ENCODE assay signal across 17 cellular contexts in the genomic region with DNA sequence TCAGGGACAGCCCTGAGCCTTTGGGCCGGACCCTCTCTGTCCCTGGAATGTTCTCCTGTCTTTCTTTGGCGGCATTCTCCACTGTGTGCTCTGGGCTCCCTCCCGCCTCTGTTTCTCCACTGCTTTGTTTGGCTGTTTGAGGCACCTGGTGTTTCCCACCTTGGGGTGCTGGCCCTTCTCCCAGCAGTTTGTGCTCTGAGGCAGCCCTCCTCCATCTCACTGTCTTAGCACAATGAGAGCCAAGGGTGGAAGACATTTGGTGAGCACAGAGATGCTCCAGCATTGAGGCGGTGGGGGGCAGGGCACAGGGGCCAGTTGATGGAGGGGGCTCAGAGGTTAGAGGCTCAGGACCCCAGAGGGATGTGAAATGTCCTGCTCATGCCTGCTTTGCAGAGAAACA. TPM values are rescaled to one million over a fixed set of nuclear protein-coding genes. Genes with fewer than 3 reads are reported as not detected.
DNase-seq lines count a peak whose midpoint lies in the region; ATAC-seq, FAIRE-seq and TF ChIP-seq lines count a peak whose summit lies in the region.
"Had no signal": no experiment of that assay in that cellular context is flagged by ENCODE, and none has a peak within 500 bp of the region (broad histone marks: within the 10 kb centered on the region; RNA-seq: fewer than 3 reads in every experiment).

No MANE protein-coding gene starts in this region.

- H3K4me1 Mint-ChIP-seq in MCF 10A (ENCODE audit: insufficient read depth, unreplicated experiment) = no peaks in the 10 kb centered on the region

- H3K4me1 ChIP-seq in mammary epithelial cell (ENCODE audit: insufficient read depth, low read length) (peaks cover 20% of the 10 kb centered on the region), H1 (replicated peaks in 1 of 4; ENCODE audit: control insufficient read depth in 3 of 4, insufficient read depth in 4 of 4, low read length in 3 of 4) (peaks cover 0 to 12% (median 5%) of the 10 kb centered on the region in 4 experiments), aorta (ENCODE audit: control insufficient read depth in 1 of 2, insufficient read depth in 2 of 2, low read length in 2 of 2) (no peaks in the 10 kb centered on the region)
- H3K4me1 ChIP-seq: A549 had no signal

- H3K4me3 Mint-ChIP-seq in MCF 10A (ENCODE audit: unreplicated experiment) = no peak overlapping the region
- H3K4me3 Mint-ChIP-seq: CD4-positive, alpha-beta T cell had no signal

- no peak overlapping the region for H2AK5ac ChIP-seq in H1 (ENCODE audit: low read depth, low read length)

- no peak overlapping the region for H3K27ac Mint-ChIP-seq in MCF 10A (ENCODE audit: low read depth, unreplicated experiment)
- H3K27ac Mint-ChIP-seq: CD4-positive, alpha-beta T cell had no signal

- H4K8ac ChIP-seq in H1 (ENCODE audit: extremely low read depth, insufficient read depth, low read length) = no peak overlapping the region

- no peak overlapping the region for H2BK20ac ChIP-seq in H1 (ENCODE audit: low read length)

- H3K4me3 ChIP-seq in mammary epithelial cell (replicated peaks in 1 of 3; ENCODE audit: insufficient read depth in 1 of 3, low read depth in 2 of 3, low read length in 3 of 3) = no peak overlapping the region
- no peak overlapping the region for H3K4me3 ChIP-seq in H1 (ENCODE audit: extremely low read depth in 1 of 4, insufficient read depth in 2 of 4, low read depth in 3 of 4, low read length in 4 of 4)
- no peak overlapping the region for H3K4me3 ChIP-seq in aorta (ENCODE audit: low read length in 2 of 2)
- H3K4me3 ChIP-seq: A549, GM12878 had no signal

- H4K20me1 ChIP-seq in mammary epithelial cell (ENCODE audit: insufficient read depth, low read length) (no peaks in the 10 kb centered on the region), H1 (replicated peaks in 1 of 2; ENCODE audit: control insufficient read depth in 1 of 2, insufficient read depth in 2 of 2, low read length in 2 of 2) (no peaks in the 10 kb centered on the region)

- POLR2A ChIA-PET in MCF 10A (lab: Yijun Ruan, JAX) = no interaction called here
- POLR2A ChIA-PET in H1 (lab: Charles Lee; ENCODE audit: partially characterized antibody) = no interaction called here

- no peak for TF ChIP-seq EP300 in H1 (IDR thresholded peaks at IDR 0.05; ENCODE audit: borderline replicate concordance in 1 of 2, low read depth in 2 of 2, low read length in 2 of 2)

- H2AFZ ChIP-seq in mammary epithelial cell (ENCODE audit: low read depth, low read length) = peak overlapping the region; percentile 90
- H2AFZ ChIP-seq in H1 (ENCODE audit: low read length) = no peak overlapping the region

- H3K27ac ChIP-seq in mammary epithelial cell (ENCODE audit: insufficient read depth, low read depth, low read length) (no peak overlapping the region), H1 (ENCODE audit: low read depth, low read length) (no peak overlapping the region), aorta (ENCODE audit: low read depth in 1 of 2, low read length in 2 of 2) (no peak overlapping the region)
- H3K27ac ChIP-seq: 22Rv1, A549, C4-2B had no signal

- H3K79me2 ChIP-seq in mammary epithelial cell (ENCODE audit: insufficient read depth, low read length) (no peaks in the 10 kb centered on the region), H1 (ENCODE audit: control insufficient read depth in 1 of 2, insufficient read depth in 2 of 2, low read length in 2 of 2) (no peaks in the 10 kb centered on the region)

- H3K27me3 ChIP-seq in mammary epithelial cell (ENCODE audit: insufficient read depth, low read length) = no peaks in the 10 kb centered on the region
- peaks cover 0 to 4% (median 0%) of the 10 kb centered on the region in 4 experiments; a peak in 3 of 7 replicates for H3K27me3 ChIP-seq in H1 (replicated peaks in 1 of 4; ENCODE audit: control insufficient read depth in 3 of 4, extremely low read depth in 1 of 4, insufficient read depth in 3 of 4, low read length in 3 of 4)
- no peaks in the 10 kb centered on the region for H3K27me3 ChIP-seq in aorta (ENCODE audit: control insufficient read depth in 1 of 2, insufficient read depth in 2 of 2, low read length in 1 of 2)

- no peak overlapping the region for H3K23ac ChIP-seq in H1 (ENCODE audit: insufficient read length)

- H2BK12ac ChIP-seq in H1 (ENCODE audit: low read depth, low read length) = no peak overlapping the region

- no peak overlapping the region for H3K18ac ChIP-seq in H1 (ENCODE audit: extremely low read depth, low read length)

- no peaks in the 10 kb centered on the region for H3K23me2 ChIP-seq in H1 (ENCODE audit: low read depth, low read length)

- H3K27me3 Mint-ChIP-seq in MCF 10A (ENCODE audit: insufficient read depth, unreplicated experiment) = no peaks in the 10 kb centered on the region

- no peak overlapping the region for H2BK120ac ChIP-seq in H1 (replicated peaks; ENCODE audit: low read depth, low read length)

- no peak overlapping the region for H3K14ac ChIP-seq in H1 (ENCODE audit: insufficient read length)

- H3K4me2 ChIP-seq in mammary epithelial cell (ENCODE audit: insufficient read depth, low read depth, low read length) (no peak overlapping the region), H1 (ENCODE audit: insufficient read depth in 1 of 2, low read depth in 2 of 2, low read length in 2 of 2) (no peak overlapping the region)
- H3K4me2 ChIP-seq: A549 had no signal

- no peak for FAIRE-seq in H1 (lab: Jason Lieb, UNC)
- no peak for FAIRE-seq in frontal cortex (lab: Jason Lieb, UNC)
- FAIRE-seq: A549, GM12878 had no signal

- no peak for TF ChIP-seq CTCF in mammary epithelial cell (conservative IDR thresholded peaks at IDR 0.05 in 1 of 2, IDR thresholded peaks at IDR 0.05 in 1 of 2; ENCODE audit: extremely low read depth in 1 of 2, insufficient read depth in 1 of 2, low read depth in 1 of 2, low read length in 2 of 2)
- no peak for TF ChIP-seq CTCF in MCF 10A (IDR thresholded peaks at IDR 0.05; ENCODE audit: unreplicated experiment)
- no peak for TF ChIP-seq CTCF in H1 (IDR thresholded peaks at IDR 0.05; ENCODE audit: control extremely low read depth in 1 of 3, insufficient read depth in 1 of 3, low read depth in 1 of 3, low read length in 3 of 3)

- no peak overlapping the region for H3K4ac ChIP-seq in H1 (replicated peaks; ENCODE audit: insufficient read length, low read depth, low read length)

- H3K9ac ChIP-seq in mammary epithelial cell (ENCODE audit: insufficient read depth, low read length) = no peak overlapping the region
- no peak overlapping the region for H3K9ac ChIP-seq in H1 (replicated peaks in 1 of 4; ENCODE audit: extremely low read depth in 1 of 4, low read depth in 3 of 4, low read length in 3 of 4)

- CTCF ChIA-PET in mammary epithelial cell (lab: Charles Lee; ENCODE audit: low non-redundant PET) (no interaction called here), MCF 10A (lab: Yijun Ruan, JAX) (interaction anchor here (0.5 to 15.3 kb wide), 2 partner anchors 139 to 147 kb away, joined by 3 to 333 read pairs; no protein-coding TSS in a partner anchor), H1 (lab: Charles Lee; ENCODE audit: partially characterized antibody) (interaction anchor here (0.9 to 15.0 kb wide), 9 partner anchors 10 to 172 kb away, joined by 3 to 352 read pairs (median 4); no protein-coding TSS in a partner anchor)

- TF ChIP-seq RAD21 in H1 (IDR thresholded peaks at IDR 0.05 in 1 of 2, conservative IDR thresholded peaks at IDR 0.05 in 1 of 2; ENCODE audit: low read depth in 2 of 2, low read length in 2 of 2) = no peak

- no peaks in the 10 kb centered on the region for H3K36me3 ChIP-seq in mammary epithelial cell (ENCODE audit: insufficient read depth, low read length)
- H3K36me3 ChIP-seq in H1 (ENCODE audit: control insufficient read depth in 2 of 4, insufficient read depth in 4 of 4, low read length in 3 of 4) = no peaks in the 10 kb centered on the region
- no peaks in the 10 kb centered on the region for H3K36me3 ChIP-seq in aorta (ENCODE audit: control insufficient read depth in 1 of 2, insufficient read depth in 2 of 2, low read length in 1 of 2)

- 76% methylated on average over 3 of the region's 4 CpGs for WGBS in mammary epithelial cell (ENCODE audit: low coverage, missing lambda C conversion rate)
- 93% methylated on average over 4 of the region's 4 CpGs; no CpG with 5 or more reads in 1 of the 2 experiments for WGBS in H1 (ENCODE audit: extremely low coverage in 1 of 2, insufficient coverage in 1 of 2, insufficient read length in 1 of 2, insufficient replicate concordance in 2 of 2, low coverage in 1 of 2, low lambda C conversion rate in 2 of 2, missing lambda C conversion rate in 1 of 2), 2 experiments
- WGBS in aorta, 2 donors = 67 to 72% methylated on average over 4 of the region's 4 CpGs

- dilution Hi-C loops in mammary epithelial cell (cut with HindIII; ENCODE audit: low sequenced_read_pairs) = no loop called here

- H4K5ac ChIP-seq in H1 (ENCODE audit: insufficient read length, low read depth, low read length) = no peak overlapping the region

- TF ChIP-seq POLR2A in H1 (IDR thresholded peaks at IDR 0.05; ENCODE audit: control extremely low read depth in 1 of 2, low read depth in 2 of 2, low read length in 2 of 2) = no peak

- BruUV-seq in mammary epithelial cell (replicated peaks; lab: Mats Ljungman, UMichigan) (no TSS peak), MCF 10A (replicated peaks; lab: Mats Ljungman, UMichigan) (no TSS peak)

- no peak overlapping the region for H2BK5ac ChIP-seq in H1 (ENCODE audit: low read depth, low read length)

- intact Hi-C loops in mammary epithelial cell (cut with micrococcal nuclease) (no loop called here), MCF 10A (cut with micrococcal nuclease) (no loop called here), posterior vena cava (cut with DNase I) (no loop called here), aorta (cut with DNase I) (no loop called here)

- peaks cover 4% of the 10 kb centered on the region for H3K36me3 Mint-ChIP-seq in MCF 10A (ENCODE audit: insufficient read depth, unreplicated experiment)

- ATAC-seq in aorta (ENCODE audit: low FRiP score) = no peak
- ATAC-seq: GM12878 had no signal

- no peak overlapping the region for H3K56ac ChIP-seq in H1 (replicated peaks; ENCODE audit: insufficient read length, low read depth, low read length)

- no peak overlapping the region for H4K91ac ChIP-seq in H1 (replicated peaks; ENCODE audit: insufficient read length, low read length)

- no peaks in the 10 kb centered on the region for H3K9me3 Mint-ChIP-seq in MCF 10A (ENCODE audit: unreplicated experiment)
- H3K9me3 Mint-ChIP-seq: CD4-positive, alpha-beta T cell had no signal

- no peaks in the 10 kb centered on the region for H3K79me1 ChIP-seq in H1 (ENCODE audit: low read depth, low read length)

- 0 out of 2 replicates have a peak overlapping the region, but pooled peaks have one; percentile 77 for H2BK15ac ChIP-seq in H1 (ENCODE audit: low read length)

- no peak for DNase-seq in mammary epithelial cell
- DNase-seq in MCF 10A (ENCODE audit: unreplicated experiment) = no peak
- DNase-seq in H1 (ENCODE audit: low read depth in 1 of 2, low spot score in 2 of 2) = no peak
- peak; percentile 66 for DNase-seq in posterior vena cava (ENCODE audit: low spot score)
- DNase-seq in frontal cortex (ENCODE audit: low spot score in 2 of 2) = no peak
- DNase-seq in NCI-H69 (lab: John Stamatoyannopoulos, UW) = no peak
- no peak for DNase-seq in aorta
- DNase-seq: AML-193; Calu3; CD4-positive, alpha-beta T cell; DMS79 treated with DMSO at 0.1 percent for 48 hours; HCEC 1CT; IMR-90 had no signal

- no peaks in the 10 kb centered on the region for H3K9me3 ChIP-seq in mammary epithelial cell (replicated peaks; ENCODE audit: insufficient read depth, low read length)
- H3K9me3 ChIP-seq in H1 (ENCODE audit: insufficient read depth in 2 of 2, low read depth in 1 of 2, low read length in 1 of 2) = 0 out of 4 replicates have a peak, but pooled peaks cover 0 to 3% of the 10 kb centered on the region in 2 experiments
- H3K9me3 ChIP-seq in aorta (ENCODE audit: control insufficient read depth, low read length) = no peaks in the 10 kb centered on the region

- in situ Hi-C loops in mammary epithelial cell (cut with MboI; ENCODE audit: low sequenced_read_pairs in 2 of 2) = no loop called here

RNA-seq across cellular contexts. Expression of a gene that starts 54.3 kb away (rescaled TPM):
- total RNA-seq in mammary epithelial cell (under 1 TPM; 0.33 to 0.71 TPM), MCF 10A (2022) (0.29 and 0.70 TPM in 2 replicates), posterior vena cava (under 1 TPM; 0.09 to 0.10 TPM), frontal cortex (4.5 TPM), aorta (under 1 TPM; 0.13 to 0.15 TPM)
- polyA plus RNA-seq in mammary epithelial cell (1.1 TPM), H1 (2011; rRNA removed) (0.42 and 0.61 TPM in 2 replicates), aorta (not detected)
- 0.67 TPM for polyA minus RNA-seq in mammary epithelial cell
- total RNA-seq in H1 (2021; fragmentation: NEBNext Ultra II Directional; extraction: Animal tissue kit (Norgen Biotek cat#: 25700)) = 0.34 and 0.67 TPM in 2 replicates
- 0.40 TPM for polyA plus RNA-seq in H1 (2011; cell fraction: cytosol; rRNA removed)
- 1.1 TPM for polyA plus RNA-seq in H1 (2011; cell fraction: nucleus; rRNA removed)
- 0.46 to 1.0 TPM (median 0.54 TPM) in 4 replicates for polyA plus RNA-seq in H1 (2012, experiment 1 of 2)
- polyA plus RNA-seq in H1 (2012, experiment 2 of 2) = 0.10 TPM
- 0.12 TPM for polyA plus RNA-seq in H1 (2013, experiment 1 of 2)
- polyA plus RNA-seq in H1 (2013, experiment 2 of 2) = 0.11 TPM
- 1.1 and 1.2 TPM in 2 replicates for polyA minus RNA-seq in H1 (2011; rRNA and poly(A)+ RNA removed)
- polyA minus RNA-seq in H1 (2011; cell fraction: cytosol; rRNA and poly(A)+ RNA removed) = 1.0 TPM
- 2.0 TPM for polyA minus RNA-seq in H1 (2011; cell fraction: nucleus; rRNA and poly(A)+ RNA removed)
- total RNA-seq: CD4-positive, alpha-beta T cell had no signal
